20 cellular contexts compared by ENCODE assay signal in the genomic region with DNA sequence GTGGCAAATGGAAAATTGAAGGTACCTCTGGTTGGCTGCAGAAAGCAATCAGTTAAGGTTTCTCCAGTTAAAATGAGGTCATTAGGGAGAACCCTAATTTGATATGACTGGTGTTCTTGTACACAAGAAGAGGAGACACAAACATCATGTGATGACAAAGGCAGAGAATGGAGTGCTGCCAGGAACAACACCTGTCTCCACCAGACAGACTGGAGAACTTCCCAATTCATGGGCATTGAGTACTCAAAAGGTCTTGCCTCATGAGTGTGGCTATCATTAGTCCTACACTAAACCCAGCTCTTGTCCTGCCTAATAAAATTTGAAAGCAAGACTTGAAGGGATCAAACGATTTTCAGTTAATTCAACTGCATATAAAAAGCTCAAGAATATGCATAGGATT.
"Had no signal": no experiment of that assay in that cellular context is flagged by ENCODE, and none has a peak within 500 bp of the region (broad histone marks: within the 10 kb centered on the region; RNA-seq: fewer than 3 reads in every experiment).

No MANE protein-coding gene starts in this region.

- ATAC-seq: activated CD8-positive, alpha-beta T cell treated with anti-CD3 and anti-CD28 coated beads for 36 hours; activated T-helper 17 cell treated with anti-CD3 and anti-CD28 coated beads, Interleukin-2, amount 50 U/mL, for 72 hours; foreskin keratinocyte; left ventricle myocardium superior; right cardiac atrium; stimulated activated naive CD8-positive, alpha-beta T cell treated with anti-CD3 and anti-CD28 coated beads, Interleukin-15, amount 100 ng/mL, for 72 hours had no signal

- H3K4me3 ChIP-seq: cardiac muscle cell, prostate gland, suprapubic skin, transverse colon, vagina had no signal

- H3K27me3 ChIP-seq: cardiac muscle cell, transverse colon, vagina had no signal

- H3K4me1 ChIP-seq: foreskin keratinocyte, prostate gland, suprapubic skin, transverse colon had no signal

- DNase-seq: activated CD4-positive, alpha-beta T cell treated with anti-CD3 and anti-CD28 coated beads, Interleukin-2, amount 10 ng/mL, durations not matched to agents 24 days and 14 days; activated CD4-positive, CD25-positive, alpha-beta regulatory T cell; activated CD8-positive, alpha-beta T cell treated with anti-CD3 and anti-CD28 coated beads for 36 hours; activated naive CD4-positive, alpha-beta T cell; activated naive CD8-positive, alpha-beta T cell treated with anti-CD3 and anti-CD28 coated beads, Interleukin-2, amount 10 ng/mL, durations not matched to agents 7 days and 5 days; activated T-cell treated with anti-CD3 and anti-CD28 coated beads, Interleukin-2, amount 50 U/mL, for 1 hour; amygdala; endodermal cell; foreskin keratinocyte; left ventricle myocardium superior; occipital lobe; right cardiac atrium; stimulated activated naive CD8-positive, alpha-beta T cell treated with anti-CD3 and anti-CD28 coated beads, Interleukin-15, amount 100 ng/mL, for 72 hours; T-helper 9 cell; transverse colon had no signal

- H3K36me3 ChIP-seq: cardiac muscle cell, prostate gland, suprapubic skin, transverse colon, vagina had no signal

- H3K27ac ChIP-seq: cardiac muscle cell, foreskin keratinocyte, prostate gland, suprapubic skin, transverse colon, vagina had no signal

- H3K9me3 ChIP-seq: prostate gland, suprapubic skin, transverse colon, vagina had no signal
